16 cellular contexts compared by ENCODE assay signal in genomic region chr18:42513416-42513815, GRCh38.
DNase-seq lines count a peak whose midpoint lies in the region; ATAC-seq lines count a peak whose summit lies in the region.
"Had no signal": no experiment of that assay in that cellular context is flagged by ENCODE, and none has a peak within 500 bp of the region (broad histone marks: within the 10 kb centered on the region; RNA-seq: fewer than 3 reads in every experiment).

No MANE protein-coding gene starts in this region.

- H2AFZ ChIP-seq in mesenchymal stem cell (ENCODE audit: low read depth, low read length): no peak overlapping the region
- H2AFZ ChIP-seq: GM23338 had no signal

- H3K9me3 ChIP-seq in mesenchymal stem cell (ENCODE audit: control insufficient read depth, low read length): no peaks in the 10 kb centered on the region
- H3K9me3 ChIP-seq: BLaER1 treated with 17β-estradiol and CSF1 and Interleukin-3, amounts not matched to agents 10 nM and 100 nM had no signal

- peak; percentile 11 for DNase-seq in NCI-H2171 treated with DMSO at 0.1 percent for 48 hours (lab: John Stamatoyannopoulos, UW)
- no peak for DNase-seq in NCI-H2171 (lab: John Stamatoyannopoulos, UW)
- peak; percentile 7 to 71 for DNase-seq in NCI-H446 (lab: John Stamatoyannopoulos, UW)
- peak; percentile 78 for DNase-seq in NCI-H82 treated with DMSO at 0.1 percent for 48 hours (lab: John Stamatoyannopoulos, UW; ENCODE audit: unreplicated experiment)
- DNase-seq in mesenchymal stem cell: no peak
- DNase-seq in NCI-H128 (lab: John Stamatoyannopoulos, UW; ENCODE audit: unreplicated experiment): no peak
- DNase-seq in NCI-H1417 (lab: John Stamatoyannopoulos, UW): no peak
- DNase-seq: Calu3; CD8-positive, alpha-beta T cell; HCEC 1CT; IMR-90 had no signal

- no peak overlapping the region for H2BK12ac ChIP-seq in mesenchymal stem cell (ENCODE audit: low read length in 2 of 2)

- no peak overlapping the region for H2BK15ac ChIP-seq in mesenchymal stem cell (ENCODE audit: low read depth, poor library complexity, severe bottlenecking)

- ATAC-seq in GM21786 (IDR thresholded peaks at IDR 0.05; ENCODE audit: unreplicated experiment): no peak
- ATAC-seq: CD8-positive, alpha-beta T cell; GM23338 had no signal

- H3K36me3 ChIP-seq in mesenchymal stem cell (ENCODE audit: control insufficient read depth in 1 of 2, insufficient read depth in 2 of 2, low read depth in 1 of 2, low read length in 2 of 2): no peaks in the 10 kb centered on the region
- H3K36me3 ChIP-seq: BLaER1 treated with 17β-estradiol and CSF1 and Interleukin-3, amounts not matched to agents 10 nM and 100 nM had no signal

- no CpG with 5 or more reads among the region's 1 CpG for WGBS in mesenchymal stem cell

- H3K79me1 ChIP-seq in mesenchymal stem cell (replicated peaks; ENCODE audit: low read length, poor library complexity, severe bottlenecking): no peaks in the 10 kb centered on the region

- no peak overlapping the region for H4K8ac ChIP-seq in mesenchymal stem cell (ENCODE audit: low read length)

- H3K4me3 ChIP-seq in mesenchymal stem cell (ENCODE audit: insufficient read depth in 1 of 2, low read depth in 1 of 2, low read length in 2 of 2): no peak overlapping the region
- H3K4me3 ChIP-seq: BLaER1 treated with 17β-estradiol and CSF1 and Interleukin-3, amounts not matched to agents 10 nM and 100 nM; GM23338 had no signal

- H3K27me3 ChIP-seq in mesenchymal stem cell (ENCODE audit: control insufficient read depth in 1 of 2, insufficient read depth in 1 of 2, low read length in 2 of 2): no peaks in the 10 kb centered on the region
- H3K27me3 ChIP-seq: BLaER1 treated with 17β-estradiol and CSF1 and Interleukin-3, amounts not matched to agents 10 nM and 100 nM had no signal

- no peak overlapping the region for H3K14ac ChIP-seq in mesenchymal stem cell (ENCODE audit: low read length in 2 of 2)

- H3K4me1 ChIP-seq in mesenchymal stem cell (ENCODE audit: control insufficient read depth, insufficient read depth, low read depth, low read length): no peaks in the 10 kb centered on the region
- H3K4me1 ChIP-seq: BLaER1 treated with 17β-estradiol and CSF1 and Interleukin-3, amounts not matched to agents 10 nM and 100 nM had no signal

- H2BK5ac ChIP-seq in mesenchymal stem cell (ENCODE audit: low read depth, low read length, poor library complexity, severe bottlenecking): no peak overlapping the region

- peak overlapping the region; percentile 99 for H2AK5ac ChIP-seq in mesenchymal stem cell (ENCODE audit: low read length, severe bottlenecking)

- peak overlapping the region; percentile 62 for H3K27ac ChIP-seq in mesenchymal stem cell (ENCODE audit: low read length, poor library complexity, severe bottlenecking)
- H3K27ac ChIP-seq: 22Rv1; BLaER1 treated with 17β-estradiol and CSF1 and Interleukin-3, amounts not matched to agents 10 nM and 100 nM; HL-60 had no signal

- no peak overlapping the region for H3K23ac ChIP-seq in mesenchymal stem cell (ENCODE audit: low read length in 2 of 2)

- H4K91ac ChIP-seq in mesenchymal stem cell (ENCODE audit: low read length): no peak overlapping the region

- H3K4me2 ChIP-seq in mesenchymal stem cell (ENCODE audit: low read length, poor library complexity, severe bottlenecking): no peak overlapping the region
- H3K4me2 ChIP-seq: BLaER1 treated with 17β-estradiol and CSF1 and Interleukin-3, amounts not matched to agents 10 nM and 100 nM; GM23338 had no signal

- H3K4ac ChIP-seq in mesenchymal stem cell (ENCODE audit: low read depth in 1 of 2, low read length in 2 of 2): no peak overlapping the region

- no peak overlapping the region for H3K18ac ChIP-seq in mesenchymal stem cell (ENCODE audit: low read depth in 1 of 2, low read length in 2 of 2)

- H3K9ac ChIP-seq in mesenchymal stem cell (ENCODE audit: low read length): no peak overlapping the region
- H3K9ac ChIP-seq: BLaER1 treated with 17β-estradiol and CSF1 and Interleukin-3, amounts not matched to agents 10 nM and 100 nM had no signal

- no peak overlapping the region for H2BK120ac ChIP-seq in mesenchymal stem cell (ENCODE audit: low read depth, low read length)

Comparison
In these comparisons a context has a peak if more than half of its experiments do, and no peak if none do; other contexts are left out.
1. DNase-seq: peak in NCI-H2171 treated with DMSO at 0.1 percent for 48 hours (single experiment), NCI-H446 (2 of 2) and NCI-H82 treated with DMSO at 0.1 percent for 48 hours (single experiment); none in NCI-H2171 (single experiment), mesenchymal stem cell (single experiment), NCI-H128 (single experiment) and NCI-H1417 (0 of 3).